ENCODE assay signal across 9 cellular contexts in genomic region chr12:110109037-110109836, GRCh38. TPM values are rescaled to one million over a fixed set of nuclear protein-coding genes. Genes with fewer than 3 reads are reported as not detected.
DNase-seq lines count a peak whose midpoint lies in the region; ATAC-seq and TF ChIP-seq lines count a peak whose summit lies in the region.
"Had no signal": no experiment of that assay in that cellular context is flagged by ENCODE, and none has a peak within 500 bp of the region (broad histone marks: within the 10 kb centered on the region; RNA-seq: fewer than 3 reads in every experiment).

No MANE protein-coding gene starts in this region.

- peaks cover 4% of the 10 kb centered on the region for H3K9me3 ChIP-seq in SJCRH30 (replicated peaks)
- H3K9me3 ChIP-seq in ovary = no peaks in the 10 kb centered on the region

- WGBS in ovary, 3 donors = 4 to 7% (median 7%) methylated on average over 13 of the region's 13 CpGs

- H3K36me3 ChIP-seq in SJCRH30 (no peaks in the 10 kb centered on the region), ovary (no peaks in the 10 kb centered on the region)

- DNase-seq in DMS79 (lab: John Stamatoyannopoulos, UW) = peak; percentile 5
- peak; percentile 66 to 77 for DNase-seq in SJCRH30
- DNase-seq in foreskin fibroblast = peak; percentile 99 to 100
- DNase-seq in ovary = peak; percentile 71 to 89 (median 86)
- no peak for DNase-seq in hippocampal formation (lab: John Stamatoyannopoulos, UW)
- DNase-seq in erythroblast (lab: John Stamatoyannopoulos, UW) = no peak
- no peak for DNase-seq in COLO668 (lab: John Stamatoyannopoulos, UW; ENCODE audit: unreplicated experiment)
- DNase-seq: naive thymus-derived CD8-positive, alpha-beta T cell had no signal

- no peak for TF ChIP-seq CTCF in foreskin fibroblast (IDR thresholded peaks at IDR 0.05; ENCODE audit: low read depth, low read length)
- TF ChIP-seq CTCF in ovary (IDR thresholded peaks at IDR 0.05) = peak in 2 of 3 donors; percentile 49 to 62

- TF ChIP-seq POLR2A in ovary (IDR thresholded peaks at IDR 0.05) = peak; percentile 33
- TF ChIP-seq POLR2A in erythroblast (IDR thresholded peaks at IDR 0.05; ENCODE audit: low read length) = no peak

- H3K4me1 ChIP-seq in SJCRH30 (peaks cover 19% of the 10 kb centered on the region), ovary (ENCODE audit: insufficient read depth) (peaks cover 18% of the 10 kb centered on the region)

- H3K4me3 ChIP-seq in SJCRH30 (peak overlapping the region; percentile 24), foreskin fibroblast (ENCODE audit: low read depth in 1 of 2, low read length in 2 of 2) (peak overlapping the region in 1 of 2 donors; percentile 14), ovary (no peak overlapping the region)

- TF ChIP-seq EP300 in ovary (IDR thresholded peaks at IDR 0.05) = peak; percentile 85

- no peak for ATAC-seq in GM21717 (IDR thresholded peaks at IDR 0.05; ENCODE audit: unreplicated experiment)
- ATAC-seq: naive thymus-derived CD8-positive, alpha-beta T cell had no signal

- H3K27ac ChIP-seq in SJCRH30 (peak overlapping the region; percentile 15), ovary (peak overlapping the region; percentile 81 to 84)

- intact Hi-C loops in ovary (cut with DNase I) = loop anchor here in 2 of 4 donors (10.0 kb wide), 2 partner anchors 116 to 176 kb away; partner anchors contain the start of gene ATP2A2 (in 1 of the 2)

- H3K27me3 ChIP-seq in SJCRH30 = no peaks in the 10 kb centered on the region
- no peaks in the 10 kb centered on the region for H3K27me3 ChIP-seq in ovary

RNA-seq across cellular contexts. Expression of gene IFT81, which starts 14.9 kb away (rescaled TPM):
- 15.5 and 16.9 TPM in 2 replicates for total RNA-seq in SJCRH30 (2014; rRNA removed; shearing (Covaris generic))
- total RNA-seq in ovary = 10 to 100 TPM; 15.5 to 22.3 (median 18.4) TPM
- 10 to 100 TPM; 10.4 to 12.1 TPM for polyA plus RNA-seq in ovary

Comparison
In these comparisons a context has a peak if more than half of its experiments do, and no peak if none do; other contexts are left out.
1. DNase-seq: peak in DMS79 (single experiment), SJCRH30 (2 of 2), foreskin fibroblast (2 of 2) and ovary (5 of 5); none in hippocampal formation (0 of 2), erythroblast (0 of 2) and COLO668 (single experiment).